In genomic region chr10:44010873-44011602, GRCh38 we compare ENCODE assay signal across 8 cellular contexts.
DNase-seq lines count a peak whose midpoint lies in the region; ATAC-seq and TF ChIP-seq lines count a peak whose summit lies in the region.

No MANE protein-coding gene starts in this region.

- H3K27me3 Mint-ChIP-seq in immature natural killer cell (ENCODE audit: low read depth in 3 of 3): peaks cover 4 to 12% (median 8%) of the 10 kb centered on the region in 3 donors

- H3K27ac Mint-ChIP-seq in immature natural killer cell: no peak overlapping the region

- no peak for TF ChIP-seq CTCF in GM06990 (IDR thresholded peaks at IDR 0.05; ENCODE audit: insufficient read depth, low read length, poor library complexity, severe bottlenecking)
- no peak for TF ChIP-seq CTCF in psoas muscle (IDR thresholded peaks at IDR 0.05)
- TF ChIP-seq CTCF in tibial nerve (IDR thresholded peaks at IDR 0.05): no peak

- H3K4me1 Mint-ChIP-seq in immature natural killer cell: no peaks in the 10 kb centered on the region

- ATAC-seq in GM19372 (IDR thresholded peaks at IDR 0.05; ENCODE audit: low read depth, unreplicated experiment): peak; percentile 86
- peak; percentile 99 for ATAC-seq in HG03108 (IDR thresholded peaks at IDR 0.05; ENCODE audit: unreplicated experiment)
- ATAC-seq in psoas muscle: no peak

- H3K36me3 Mint-ChIP-seq in immature natural killer cell: no peaks in the 10 kb centered on the region

- intact Hi-C loops in psoas muscle (cut with DNase I): no loop called here

- no peaks in the 10 kb centered on the region for H3K9me3 Mint-ChIP-seq in immature natural killer cell

- peak; percentile 78 for DNase-seq in GM06990 (ENCODE audit: extremely low read depth, insufficient read length)
- peak; percentile 90 for DNase-seq in dermis blood vessel endothelial cell
- DNase-seq in immature natural killer cell: no peak
- no peak for DNase-seq in psoas muscle
- DNase-seq in tibial nerve (ENCODE audit: low spot score in 2 of 2): no peak
- DNase-seq in OCI-M1 (lab: John Stamatoyannopoulos, UW): no peak

- H3K27me3 ChIP-seq in GM06990 (replicated peaks; ENCODE audit: control insufficient read depth, insufficient read depth, low read length) (no peaks in the 10 kb centered on the region), psoas muscle (ENCODE audit: insufficient read depth in 3 of 3, low read length in 2 of 3) (peaks cover 0 to 3% (median 0%) of the 10 kb centered on the region in 3 donors), tibial nerve (no peaks in the 10 kb centered on the region)

- no peaks in the 10 kb centered on the region for H3K9me3 ChIP-seq in psoas muscle
- no peaks in the 10 kb centered on the region for H3K9me3 ChIP-seq in tibial nerve

- H3K36me3 ChIP-seq in GM06990 (ENCODE audit: control insufficient read depth, insufficient read depth, low read length): no peaks in the 10 kb centered on the region
- H3K36me3 ChIP-seq in psoas muscle (ENCODE audit: insufficient read depth in 1 of 2, low read depth in 1 of 2): no peaks in the 10 kb centered on the region
- no peaks in the 10 kb centered on the region for H3K36me3 ChIP-seq in tibial nerve

- no peak for TF ChIP-seq EP300 in tibial nerve (IDR thresholded peaks at IDR 0.05)

- H3K4me1 ChIP-seq in psoas muscle (peaks cover 10% of the 10 kb centered on the region), tibial nerve (peaks cover 0 to 31% (median 3%) of the 10 kb centered on the region in 4 donors)

- H3K4me3 ChIP-seq in GM06990 (replicated peaks; ENCODE audit: low read depth, low read length) (no peak overlapping the region), psoas muscle (no peak overlapping the region), tibial nerve (no peak overlapping the region)

- no peak overlapping the region for H3K4me3 Mint-ChIP-seq in immature natural killer cell

- 24 to 37% (median 30%) methylated on average over 2 of the region's 2 CpGs for WGBS in psoas muscle, 3 donors
- WGBS in tibial nerve, 2 donors: 31 to 81% methylated on average over 2 of the region's 2 CpGs

- TF ChIP-seq POLR2A in tibial nerve (IDR thresholded peaks at IDR 0.05): no peak

- H3K27ac ChIP-seq in psoas muscle: no peak overlapping the region
- peak overlapping the region in 1 of 4 donors; percentile 32 for H3K27ac ChIP-seq in tibial nerve

Comparison
In these comparisons a context has a peak if more than half of its experiments do, and no peak if none do; other contexts are left out.
1. DNase-seq: peak in GM06990 (single experiment) and dermis blood vessel endothelial cell (single experiment); none in immature natural killer cell (0 of 3), psoas muscle (0 of 2), tibial nerve (0 of 2) and OCI-M1 (single experiment).
2. ATAC-seq: peak in GM19372 (single experiment) and HG03108 (single experiment); none in psoas muscle (0 of 4).